ENCODE assay signal across 1 cellular context in genomic region chr5:125848746-125849145, GRCh38.
TF ChIP-seq lines count a peak whose summit lies in the region.

No MANE protein-coding gene starts in this region.

TF ChIP-seq in H1, 55 proteins besides CTCF, POLR2A, EP300 and RAD21 (continued from another document):
- TF ChIP-seq, protein P1, sequence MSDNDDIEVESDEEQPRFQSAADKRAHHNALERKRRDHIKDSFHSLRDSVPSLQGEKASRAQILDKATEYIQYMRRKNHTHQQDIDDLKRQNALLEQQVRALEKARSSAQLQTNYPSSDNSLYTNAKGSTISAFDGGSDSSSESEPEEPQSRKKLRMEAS (IDR thresholded peaks at IDR 0.05), result no peak
- TF ChIP-seq JUN (IDR thresholded peaks at IDR 0.05; ENCODE audit: low read depth, low read length), result no peak
- no peak for TF ChIP-seq HDAC6 (IDR thresholded peaks at IDR 0.05; ENCODE audit: low read depth, low read length)
- no peak for TF ChIP-seq GTF2F1 (IDR thresholded peaks at IDR 0.05; ENCODE audit: borderline replicate concordance, low read depth, low read length)
- TF ChIP-seq GABPA (IDR thresholded peaks at IDR 0.05; ENCODE audit: borderline replicate concordance, insufficient read depth, low read length), result no peak
- no peak for TF ChIP-seq CBX8 (IDR thresholded peaks at IDR 0.05; ENCODE audit: borderline replicate concordance, low read depth, low read length)
- TF ChIP-seq TAF1 (IDR thresholded peaks at IDR 0.05; ENCODE audit: low read depth, low read length), result no peak
- no peak for TF ChIP-seq RBBP5 (IDR thresholded peaks at IDR 0.05; ENCODE audit: borderline replicate concordance, low read depth, low read length)
